Comparison of ENCODE assay signal across 8 cellular contexts in the genomic region with DNA sequence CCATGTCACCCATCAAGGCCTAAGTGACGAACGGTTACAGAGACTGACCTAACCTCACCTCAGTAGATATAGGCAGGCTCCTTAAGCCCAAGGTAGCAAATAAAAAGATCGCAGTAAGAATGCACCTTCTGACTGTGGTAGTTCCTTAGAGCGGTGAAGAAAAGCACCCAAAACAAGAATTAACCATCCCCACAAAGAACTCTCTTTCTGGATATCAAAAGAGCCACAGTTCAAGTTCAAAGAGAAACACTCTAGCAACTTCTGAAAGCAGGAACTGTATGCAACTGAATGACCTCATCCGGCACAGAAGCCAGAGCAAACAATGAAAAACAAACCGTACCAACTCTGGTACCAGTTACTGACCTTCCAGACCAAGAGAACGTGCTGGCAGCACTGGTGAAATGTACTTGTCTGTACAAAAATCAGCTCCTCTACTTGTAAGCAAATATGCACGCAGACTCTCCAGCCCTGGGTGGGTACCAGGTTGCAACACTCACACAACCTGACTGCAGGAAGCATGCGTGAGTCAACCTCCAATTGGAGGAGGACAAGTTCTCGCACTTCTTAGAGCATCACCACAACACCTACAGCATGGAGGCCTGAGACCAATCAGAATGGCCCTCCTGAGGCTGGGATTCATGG.
A peak's percentile ranks its signal among the peaks of the same experiment; 100 is the strongest.
DNase-seq lines count a peak whose midpoint lies in the region; ATAC-seq and TF ChIP-seq lines count a peak whose summit lies in the region.

No MANE protein-coding gene starts in this region.

- peaks cover 15% of the 10 kb centered on the region for H3K36me3 Mint-ChIP-seq in HFFc6 (ENCODE audit: low read depth)

- peak; percentile 24 for DNase-seq in EL
- DNase-seq in dermis microvascular lymphatic vessel endothelial cell (ENCODE audit: low read depth in 2 of 2), result peak; percentile 51 to 82
- peak in 47 of 56 donors; percentile 13 to 87 (median 64) for DNase-seq in nucleus accumbens (lab: John Stamatoyannopoulos, UW)
- no peak for DNase-seq in HFFc6
- DNase-seq in NCI-H345 treated with DMSO at 0.1 percent for 48 hours (lab: John Stamatoyannopoulos, UW; ENCODE audit: unreplicated experiment), result no peak
- no peak for DNase-seq in NCI-H524 (lab: John Stamatoyannopoulos, UW)

- no peak for TF ChIP-seq CTCF in VCaP (conservative IDR thresholded peaks at IDR 0.05)
- TF ChIP-seq CTCF in HFFc6 (IDR thresholded peaks at IDR 0.05), result no peak

- peak overlapping the region; percentile 82 for H3K27ac ChIP-seq in VCaP

- H3K4me1 Mint-ChIP-seq in HFFc6 (ENCODE audit: low read depth), result peaks cover 37% of the 10 kb centered on the region

- peak; percentile 83 for ATAC-seq in HG02852 (IDR thresholded peaks at IDR 0.05; ENCODE audit: unreplicated experiment)

- H3K27ac Mint-ChIP-seq in HFFc6, result no peak overlapping the region

- no peaks in the 10 kb centered on the region for H3K9me3 Mint-ChIP-seq in HFFc6

- no peak overlapping the region for H3K4me3 Mint-ChIP-seq in HFFc6

- no peaks in the 10 kb centered on the region for H3K27me3 Mint-ChIP-seq in HFFc6 (ENCODE audit: insufficient read depth)

Comparison
In these comparisons a context has a peak if more than half of its experiments do, and no peak if none do; other contexts are left out.
1. DNase-seq: peak in EL (single experiment), dermis microvascular lymphatic vessel endothelial cell (2 of 2) and nucleus accumbens (47 of 56); none in HFFc6 (single experiment), NCI-H345 treated with DMSO at 0.1 percent for 48 hours (single experiment) and NCI-H524 (0 of 2).